ENCODE assay signal across 11 cellular contexts in genomic region chr10:42934351-42934811, GRCh38.
DNase-seq lines count a peak whose midpoint lies in the region; ATAC-seq and TF ChIP-seq lines count a peak whose summit lies in the region.
"Had no signal": no experiment of that assay in that cellular context is flagged by ENCODE, and none has a peak within 500 bp of the region (broad histone marks: within the 10 kb centered on the region; RNA-seq: fewer than 3 reads in every experiment).

No MANE protein-coding gene starts in this region.

- intact Hi-C loops in activated CD4-positive, alpha-beta T cell treated with anti-CD3 and anti-CD28 coated beads, Interleukin-2, amount 10 ng/mL, durations not matched to agents 24 days and 14 days (cut with micrococcal nuclease) = no loop called here
- intact Hi-C loops in esophagus muscularis mucosa (cut with DNase I) = no loop called here

- no peak for TF ChIP-seq EP300 in esophagus muscularis mucosa (IDR thresholded peaks at IDR 0.05)

- ATAC-seq in GM18909 (IDR thresholded peaks at IDR 0.05; ENCODE audit: poor library complexity, unreplicated experiment) = no peak

- H3K4me1 Mint-ChIP-seq in activated CD4-positive, alpha-beta T cell treated with anti-CD3 and anti-CD28 coated beads, Interleukin-2, amount 10 ng/mL, durations not matched to agents 24 days and 14 days = peaks cover 4% of the 10 kb centered on the region

- peak overlapping the region; percentile 26 for H3K4me3 Mint-ChIP-seq in activated CD4-positive, alpha-beta T cell treated with anti-CD3 and anti-CD28 coated beads, Interleukin-2, amount 10 ng/mL, durations not matched to agents 24 days and 14 days

- TF ChIP-seq POLR2A in esophagus muscularis mucosa (IDR thresholded peaks at IDR 0.05; ENCODE audit: low read depth) = no peak

- H3K36me3 ChIP-seq in HEK293 (ENCODE audit: control insufficient read depth in 2 of 2, insufficient read depth in 1 of 2, low read length in 2 of 2) (no peaks in the 10 kb centered on the region), esophagus muscularis mucosa (no peaks in the 10 kb centered on the region), osteoblast (ENCODE audit: insufficient read depth, low read length) (no peaks in the 10 kb centered on the region)
- H3K36me3 ChIP-seq: tibial artery had no signal

- no peaks in the 10 kb centered on the region for H3K79me2 ChIP-seq in osteoblast (ENCODE audit: insufficient read depth, low read length)

- H3K4me3 ChIP-seq in HEK293 (ENCODE audit: low read depth, low read length) (no peak overlapping the region), esophagus muscularis mucosa (no peak overlapping the region), osteoblast (ENCODE audit: insufficient read depth, low read length) (no peak overlapping the region)
- H3K4me3 ChIP-seq: tibial artery had no signal

- H3K36me3 Mint-ChIP-seq in activated CD4-positive, alpha-beta T cell treated with anti-CD3 and anti-CD28 coated beads, Interleukin-2, amount 10 ng/mL, durations not matched to agents 24 days and 14 days (ENCODE audit: low read depth) = no peaks in the 10 kb centered on the region
- H3K36me3 Mint-ChIP-seq: brain had no signal

- no peaks in the 10 kb centered on the region for H3K4me1 ChIP-seq in HEK293 (ENCODE audit: control insufficient read depth, insufficient read depth, low read length)
- peaks cover 6 to 18% (median 16%) of the 10 kb centered on the region in 4 donors for H3K4me1 ChIP-seq in esophagus muscularis mucosa
- H3K4me1 ChIP-seq in osteoblast (ENCODE audit: insufficient read depth, low read length) = no peaks in the 10 kb centered on the region

- CTCF ChIA-PET in HEK293 (lab: Yijun Ruan, JAX) = interaction anchor here (0.8 kb wide), 1 partner anchor 141 kb away, joined by 3 read pairs; no protein-coding TSS in a partner anchor

- peak; percentile 51 for DNase-seq in activated CD4-positive, alpha-beta T cell treated with anti-CD3 and anti-CD28 coated beads, Interleukin-2, amount 10 ng/mL, durations not matched to agents 24 days and 14 days
- no peak for DNase-seq in activated CD4-positive, alpha-beta T cell treated with anti-CD3 and anti-CD28 coated beads, Interleukin-2, amount 50 U/mL, for 1 hour
- DNase-seq in esophagus muscularis mucosa (ENCODE audit: extremely low spot score) (peak; percentile 87), osteoblast (ENCODE audit: insufficient read length, low spot score, missing footprints) (peak; percentile 62), NCI-H446 (lab: John Stamatoyannopoulos, UW) (no peak), NCI-H1105 treated with DMSO at 0.1 percent for 48 hours (lab: John Stamatoyannopoulos, UW) (no peak)
- DNase-seq: right cardiac atrium, tibial artery had no signal

- TF ChIP-seq CTCF in HEK293 (tag by site-specific recombination; IDR thresholded peaks at IDR 0.05) (no peak), esophagus muscularis mucosa (IDR thresholded peaks at IDR 0.05) (no peak), osteoblast (IDR thresholded peaks at IDR 0.05; ENCODE audit: extremely low read depth, low read depth, low read length) (no peak)

- H3K27ac Mint-ChIP-seq in activated CD4-positive, alpha-beta T cell treated with anti-CD3 and anti-CD28 coated beads, Interleukin-2, amount 10 ng/mL, durations not matched to agents 24 days and 14 days = no peak overlapping the region

- POLR2A ChIA-PET in HEK293 (lab: Yijun Ruan, JAX) = no interaction called here

- no peak overlapping the region for H3K4me2 ChIP-seq in osteoblast (ENCODE audit: insufficient read depth, low read length)

- H3K9me3 ChIP-seq in HEK293 (ENCODE audit: control insufficient read depth, insufficient read depth, low read depth, low read length) (no peaks in the 10 kb centered on the region), esophagus muscularis mucosa (no peaks in the 10 kb centered on the region), osteoblast (ENCODE audit: low read depth, low read length) (no peaks in the 10 kb centered on the region)
- H3K9me3 ChIP-seq: tibial artery had no signal

- no peaks in the 10 kb centered on the region for H3K9me3 Mint-ChIP-seq in activated CD4-positive, alpha-beta T cell treated with anti-CD3 and anti-CD28 coated beads, Interleukin-2, amount 10 ng/mL, durations not matched to agents 24 days and 14 days

- H3K27me3 ChIP-seq in esophagus muscularis mucosa (peaks cover 0 to 86% (median 20%) of the 10 kb centered on the region in 4 donors), osteoblast (ENCODE audit: insufficient read depth, low read length) (peaks cover 18% of the 10 kb centered on the region)

- H2AFZ ChIP-seq in osteoblast (ENCODE audit: low read length) = no peak overlapping the region

- WGBS in esophagus muscularis mucosa = 100% methylated on average over 1 of the region's 8 CpGs

- peaks cover 33% of the 10 kb centered on the region for H3K27me3 Mint-ChIP-seq in activated CD4-positive, alpha-beta T cell treated with anti-CD3 and anti-CD28 coated beads, Interleukin-2, amount 10 ng/mL, durations not matched to agents 24 days and 14 days

- no peaks in the 10 kb centered on the region for H4K20me1 ChIP-seq in osteoblast (ENCODE audit: insufficient read depth, low read length)

- H3K27ac ChIP-seq in HEK293 (ENCODE audit: extremely low read depth, low read depth, low read length) (no peak overlapping the region), esophagus muscularis mucosa (replicated peaks in 1 of 4) (no peak overlapping the region), osteoblast (ENCODE audit: low read depth, low read length) (no peak overlapping the region)
- H3K27ac ChIP-seq: tibial artery had no signal

TF ChIP-seq in HEK293, 187 proteins besides CTCF, POLR2A, EP300 and RAD21:
- TF ChIP-seq ZNF26 (tag by site-specific recombination; IDR thresholded peaks at IDR 0.05) (no peak), ZNF629 (tag by site-specific recombination; IDR thresholded peaks at IDR 0.05) (no peak), ZNF660 (tag by site-specific recombination; IDR thresholded peaks at IDR 0.05) (no peak), ZBTB10 (tag by site-specific recombination; IDR thresholded peaks at IDR 0.05) (no peak), ZBTB17 (tag by site-specific recombination; IDR thresholded peaks at IDR 0.05) (no peak), ZIC2 (tag by site-specific recombination; IDR thresholded peaks at IDR 0.05) (peak; percentile 51)

Comparison
In these comparisons a context has a peak if more than half of its experiments do, and no peak if none do; other contexts are left out.
1. DNase-seq: peak in activated CD4-positive, alpha-beta T cell treated with anti-CD3 and anti-CD28 coated beads, Interleukin-2, amount 10 ng/mL, durations not matched to agents 24 days and 14 days (single experiment), esophagus muscularis mucosa (single experiment) and osteoblast (single experiment); none in activated CD4-positive, alpha-beta T cell treated with anti-CD3 and anti-CD28 coated beads, Interleukin-2, amount 50 U/mL, for 1 hour (single experiment), NCI-H446 (0 of 2) and NCI-H1105 treated with DMSO at 0.1 percent for 48 hours (single experiment).